In genomic region chr2:60756097-60757087, GRCh38 we compare ENCODE assay signal across 8 cellular contexts. TPM values are rescaled to one million over a fixed set of nuclear protein-coding genes. Genes with fewer than 3 reads are reported as not detected.
DNase-seq lines count a peak whose midpoint lies in the region; ATAC-seq lines count a peak whose summit lies in the region.

PAPOLG (plus strand) TSS chr2:60756268; CDS start chr2:60756479, 211 bp downstream.

- 1% methylated on average over 36 to 45 of the region's 58 CpGs for WGBS in mesodermal cell (ENCODE audit: insufficient coverage in 2 of 2), 2 experiments

- H3K27me3 Mint-ChIP-seq in activated CD8-positive, alpha-beta memory T cell treated with anti-CD3 and anti-CD28 coated beads, Interleukin-2, amount 10 ng/mL, durations not matched to agents 7 days and 5 days: no peaks in the 10 kb centered on the region

- peak within 1 kb of the TSS; percentile 100 for H3K27ac Mint-ChIP-seq in activated CD8-positive, alpha-beta memory T cell treated with anti-CD3 and anti-CD28 coated beads, Interleukin-2, amount 10 ng/mL, durations not matched to agents 7 days and 5 days

- H3K9me3 ChIP-seq in NT2/D1 (ENCODE audit: insufficient read depth, low read length): no peaks in the 10 kb centered on the region
- H3K9me3 ChIP-seq in mesodermal cell (ENCODE audit: control insufficient read depth, low read length): no peaks in the 10 kb centered on the region

- peaks cover 19% of the 10 kb centered on the region for H3K36me3 ChIP-seq in NT2/D1 (ENCODE audit: insufficient read depth, insufficient read length, low read length)
- peaks cover 29% of the 10 kb centered on the region for H3K36me3 ChIP-seq in mesodermal cell (ENCODE audit: control insufficient read depth, insufficient read depth, low read length)

- peaks cover 16% of the 10 kb centered on the region for H3K36me3 Mint-ChIP-seq in activated CD8-positive, alpha-beta memory T cell treated with anti-CD3 and anti-CD28 coated beads, Interleukin-2, amount 10 ng/mL, durations not matched to agents 7 days and 5 days

- H3K4me3 Mint-ChIP-seq in activated CD8-positive, alpha-beta memory T cell treated with anti-CD3 and anti-CD28 coated beads, Interleukin-2, amount 10 ng/mL, durations not matched to agents 7 days and 5 days: peak within 1 kb of the TSS; percentile 99

- peak within 1 kb of the TSS; percentile 89 for H3K9ac ChIP-seq in NT2/D1 (ENCODE audit: insufficient read length, low read depth)

- peak within 1 kb of the TSS; percentile 80 for H3K27ac ChIP-seq in mesodermal cell (ENCODE audit: low read depth, low read length, severe bottlenecking)

- H3K27me3 ChIP-seq in NT2/D1 (ENCODE audit: insufficient read depth, insufficient read length): no peaks in the 10 kb centered on the region

- CTCF ChIA-PET in activated CD8-positive, alpha-beta memory T cell treated with anti-CD3 and anti-CD28 coated beads, Interleukin-2, amount 10 ng/mL, durations not matched to agents 7 days and 5 days (lab: Charles Lee): interaction anchor here (0.7 to 2.4 kb wide), 8 partner anchors 10 to 237 kb away, joined by 3 to 10 read pairs (median 4); no protein-coding TSS in a partner anchor

- H3K4me3 ChIP-seq in NT2/D1 (ENCODE audit: insufficient read length, low read depth) (peak within 1 kb of the TSS; percentile 79), mesodermal cell (ENCODE audit: extremely low read depth, insufficient read depth, low read length, poor library complexity, severe bottlenecking) (peak within 1 kb of the TSS; percentile 83)

- peak; percentile 95 for DNase-seq in COR-L47 (lab: John Stamatoyannopoulos, UW)
- peak in 75 of 76 experiments; percentile 34 to 96 (median 89) for DNase-seq in HUDEP-2 (lab: John Stamatoyannopoulos, UW; ENCODE audit: unreplicated experiment in 76 of 76)
- DNase-seq in NT2/D1 (ENCODE audit: low read depth, low spot score): peak; percentile 94
- DNase-seq in activated CD8-positive, alpha-beta memory T cell treated with anti-CD3 and anti-CD28 coated beads, Interleukin-2, amount 10 ng/mL, durations not matched to agents 7 days and 5 days: peak; percentile 98
- DNase-seq in stimulated activated CD8-positive, alpha-beta memory T cell treated with anti-CD3 and anti-CD28 coated beads, Interleukin-15, amount 100 ng/mL, for 4 hours (ENCODE audit: low read depth in 2 of 2): peak; percentile 89 to 95

- H3K9me3 Mint-ChIP-seq in activated CD8-positive, alpha-beta memory T cell treated with anti-CD3 and anti-CD28 coated beads, Interleukin-2, amount 10 ng/mL, durations not matched to agents 7 days and 5 days (ENCODE audit: low read depth): no peaks in the 10 kb centered on the region

- in situ Hi-C loops in endometrial microvascular endothelial cells (cut with HindIII; ENCODE audit: inconsistent ontology term, low pct_unique_long_range_greater_than_20kb, low sequenced_read_pairs): no loop called here

- H3K4me1 Mint-ChIP-seq in activated CD8-positive, alpha-beta memory T cell treated with anti-CD3 and anti-CD28 coated beads, Interleukin-2, amount 10 ng/mL, durations not matched to agents 7 days and 5 days: peaks cover 28% of the 10 kb centered on the region

- H3K4me1 ChIP-seq in NT2/D1 (ENCODE audit: insufficient read depth, insufficient read length) (no peaks in the 10 kb centered on the region), mesodermal cell (ENCODE audit: control insufficient read depth, insufficient read depth, low read length, poor library complexity, severe bottlenecking) (no peaks in the 10 kb centered on the region)

- ATAC-seq in GM21381 (IDR thresholded peaks at IDR 0.05; ENCODE audit: unreplicated experiment): peak; percentile 98
- peak; percentile 98 for ATAC-seq in activated CD8-positive, alpha-beta memory T cell treated with anti-CD3 and anti-CD28 coated beads, Interleukin-2, amount 10 ng/mL, durations not matched to agents 7 days and 5 days

RNA-seq across cellular contexts. Expression of gene PAPOLG, which starts in this region (rescaled TPM):
- total RNA-seq in activated CD8-positive, alpha-beta memory T cell treated with anti-CD3 and anti-CD28 coated beads, Interleukin-2, amount 10 ng/mL, durations not matched to agents 7 days and 5 days: 10 to 100 TPM; 14.7 to 19.7 TPM
- 11.3 TPM for total RNA-seq in endometrial microvascular endothelial cells (ENCODE audit: inconsistent ontology term)
- 15.8 TPM for polyA plus RNA-seq in mesodermal cell (2013, experiment 1 of 2)
- 15.6 TPM for polyA plus RNA-seq in mesodermal cell (2013, experiment 2 of 2)

Comparison
In these comparisons a context has a peak if more than half of its experiments do, and no peak if none do; other contexts are left out.
1. Peak in every context shown above with its lines: DNase-seq, ATAC-seq, H3K4me3 ChIP-seq and H3K27ac ChIP-seq.